In the genomic region with DNA sequence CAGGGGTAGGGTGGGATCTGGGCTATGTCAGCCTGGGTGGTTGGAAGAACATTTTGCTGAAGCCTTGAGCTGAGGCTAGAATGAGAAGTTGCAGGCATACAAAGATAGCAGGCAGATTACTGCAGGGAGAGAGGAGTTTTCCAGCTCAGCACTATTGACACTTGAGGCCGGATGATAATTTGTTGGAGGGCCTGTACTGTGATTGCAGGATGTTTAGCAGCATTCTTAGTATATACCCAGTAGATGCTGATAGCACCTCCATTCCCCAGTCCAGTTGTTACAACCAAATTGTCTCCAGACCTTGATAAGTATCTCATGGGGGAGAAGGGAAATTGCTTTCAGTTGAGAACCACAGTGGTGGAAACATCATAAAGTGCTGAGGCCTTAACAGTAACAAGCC, we compare ENCODE assay signal across 20 cellular contexts.
"Had no signal": no experiment of that assay in that cellular context is flagged by ENCODE, and none has a peak within 500 bp of the region (broad histone marks: within the 10 kb centered on the region; RNA-seq: fewer than 3 reads in every experiment).

No MANE protein-coding gene starts in this region.

- H3K36me3 ChIP-seq: esophagus muscularis mucosa, gastroesophageal sphincter, right atrium auricular region, sigmoid colon, stomach, thoracic aorta had no signal

- DNase-seq: cerebellar nuclear complex; effector memory CD8-positive, alpha-beta T cell; glutamatergic neuron; midbrain; naive B cell; posterior cingulate gyrus; sigmoid colon; stimulated activated CD4-positive, alpha-beta T cell treated with anti-CD3 and anti-CD28 coated beads, Interleukin-12 subunit alpha, Interleukin-12 subunit beta, amount 100 ng/mL, for 4 hours; stimulated activated naive CD4-positive, alpha-beta T cell; stomach; substantia nigra; trophoblast cell had no signal

- H3K4me3 ChIP-seq: esophagus muscularis mucosa, gastroesophageal sphincter, right atrium auricular region, sigmoid colon, skin epidermis, stomach, thoracic aorta had no signal

- H3K4me1 ChIP-seq: esophagus muscularis mucosa, gastroesophageal sphincter, right atrium auricular region, stomach had no signal

- H3K4me1 Mint-ChIP-seq: naive B cell, neural crest cell had no signal

- H3K27ac Mint-ChIP-seq: dendritic cell treated with granulocyte-macrophage colony-stimulating factor and Interleukin-4, amounts not matched to agents 40 ng/mL and 50 ng/mL, for 4 days; effector memory CD8-positive, alpha-beta T cell; naive B cell had no signal

- H3K9me3 ChIP-seq: esophagus muscularis mucosa, gastroesophageal sphincter, right atrium auricular region, sigmoid colon, stomach, thoracic aorta had no signal

- H3K27me3 Mint-ChIP-seq: dendritic cell treated with granulocyte-macrophage colony-stimulating factor and Interleukin-4, amounts not matched to agents 40 ng/mL and 50 ng/mL, for 4 days; effector memory CD8-positive, alpha-beta T cell; naive B cell had no signal

- ATAC-seq: effector memory CD8-positive, alpha-beta T cell; gastroesophageal sphincter had no signal

- H3K27me3 ChIP-seq: esophagus muscularis mucosa, gastroesophageal sphincter, right atrium auricular region, sigmoid colon, stomach had no signal

- H3K27ac ChIP-seq: epithelial cell of prostate, esophagus muscularis mucosa, gastroesophageal sphincter, right atrium auricular region, skin epidermis, stomach, thoracic aorta had no signal

- H3K36me3 Mint-ChIP-seq: naive B cell had no signal

- H3K4me3 Mint-ChIP-seq: dendritic cell treated with granulocyte-macrophage colony-stimulating factor and Interleukin-4, amounts not matched to agents 40 ng/mL and 50 ng/mL, for 4 days; effector memory CD8-positive, alpha-beta T cell; naive B cell; neural crest cell had no signal
